ENCODE assay signal across 12 cellular contexts in genomic region chr2:231627384-231628156, GRCh38. TPM values are rescaled to one million over a fixed set of nuclear protein-coding genes. Genes with fewer than 3 reads are reported as not detected.
DNase-seq lines count a peak whose midpoint lies in the region; ATAC-seq and TF ChIP-seq lines count a peak whose summit lies in the region.
"Had no signal": no experiment of that assay in that cellular context is flagged by ENCODE, and none has a peak within 500 bp of the region (broad histone marks: within the 10 kb centered on the region; RNA-seq: fewer than 3 reads in every experiment).

No MANE protein-coding gene starts in this region.

- ATAC-seq in Right ventricle myocardium superior (ENCODE audit: poor library complexity), result peak; percentile 38
- ATAC-seq in Right ventricle myocardium inferior, result no peak
- ATAC-seq in aorta (ENCODE audit: low FRiP score), result peak; percentile 68
- ATAC-seq: left colon had no signal

- H3K27me3 ChIP-seq in dorsolateral prefrontal cortex (no peaks in the 10 kb centered on the region), aorta (ENCODE audit: control insufficient read depth in 1 of 2, insufficient read depth in 2 of 2, low read length in 1 of 2) (no peaks in the 10 kb centered on the region), A673 (replicated peaks; ENCODE audit: insufficient read depth, low read depth, low read length, poor library complexity) (no peaks in the 10 kb centered on the region)

- no peaks in the 10 kb centered on the region for H3K36me3 Mint-ChIP-seq in nephron (ENCODE audit: low read depth)

- H3K9me3 ChIP-seq in aorta (ENCODE audit: control insufficient read depth, low read length) (no peaks in the 10 kb centered on the region), A673 (ENCODE audit: low read depth, low read length, poor library complexity, severe bottlenecking) (no peaks in the 10 kb centered on the region)

- H3K4me3 ChIP-seq in dorsolateral prefrontal cortex, result no peak overlapping the region
- H3K4me3 ChIP-seq in aorta (ENCODE audit: low read length in 2 of 2), result peak overlapping the region in 1 of 2 donors; percentile 1
- H3K4me3 ChIP-seq in A673 (ENCODE audit: low read depth, low read length, poor library complexity, severe bottlenecking), result no peak overlapping the region

- H3K4me1 ChIP-seq in aorta (ENCODE audit: control insufficient read depth in 1 of 2, insufficient read depth in 2 of 2, low read length in 2 of 2), result no peaks in the 10 kb centered on the region
- no peaks in the 10 kb centered on the region for H3K4me1 ChIP-seq in A673 (ENCODE audit: insufficient read depth, low read length, poor library complexity, severe bottlenecking)

- peak overlapping the region; percentile 88 to 95 (median 92) for H3K27ac Mint-ChIP-seq in nephron

- H3K27ac ChIP-seq in dorsolateral prefrontal cortex (peak overlapping the region in 47 of 59 donors; percentile 1 to 84 (median 65)), aorta (ENCODE audit: low read depth in 1 of 2, low read length in 2 of 2) (peak overlapping the region; percentile 62 to 95), A673 (ENCODE audit: low read depth, low read length, poor library complexity, severe bottlenecking) (no peak overlapping the region)
- H3K27ac ChIP-seq: C4-2B, RWPE1 had no signal

- H3K36me3 ChIP-seq in aorta (ENCODE audit: control insufficient read depth in 1 of 2, insufficient read depth in 2 of 2, low read length in 1 of 2) (no peaks in the 10 kb centered on the region), A673 (ENCODE audit: insufficient read depth, low read length, poor library complexity, severe bottlenecking) (no peaks in the 10 kb centered on the region)

- peaks cover 20% of the 10 kb centered on the region for H3K4me1 Mint-ChIP-seq in nephron

- H3K4me3 Mint-ChIP-seq in nephron, result peak overlapping the region in 2 of 3 experiments; percentile 31 to 32

- no peaks in the 10 kb centered on the region for H3K9me3 Mint-ChIP-seq in nephron

- POLR2A ChIA-PET in A673 (lab: Charles Lee; ENCODE audit: low non-redundant PET), result no interaction called here

- WGBS in aorta, 2 donors, result 39 to 42% methylated on average over 11 of the region's 11 CpGs

- TF ChIP-seq CTCF in dorsolateral prefrontal cortex (IDR thresholded peaks at IDR 0.05 in 54 of 56, conservative IDR thresholded peaks at IDR 0.05 in 2 of 56; ENCODE audit: low read depth in 1 of 56, partially characterized antibody in 56 of 56) (no peak), nephron (IDR thresholded peaks at IDR 0.05; ENCODE audit: unreplicated experiment in 3 of 3) (no peak), A673 (conservative IDR thresholded peaks at IDR 0.05; ENCODE audit: low read depth, low read length) (no peak)

- no TSS peak for BruUV-seq in A673 (replicated peaks; lab: Mats Ljungman, UMichigan)

- intact Hi-C loops in Right ventricle myocardium superior (cut with DNase I) (no loop called here), Right ventricle myocardium inferior (cut with DNase I) (no loop called here), dorsolateral prefrontal cortex (cut with DNase I) (no loop called here), aorta (cut with DNase I) (no loop called here), A673 (cut with micrococcal nuclease; ENCODE audit: unreplicated experiment) (no loop called here)

- CTCF ChIA-PET in A673 (lab: Charles Lee), result interaction anchor here (0.5 kb wide), 1 partner anchor 20 kb away, joined by 5 read pairs; no protein-coding TSS in a partner anchor

- H3K27me3 Mint-ChIP-seq in nephron (ENCODE audit: low read depth), result no peaks in the 10 kb centered on the region

- DNase-seq in Right ventricle myocardium superior (no peak), Right ventricle myocardium inferior (ENCODE audit: missing footprints) (no peak), dorsolateral prefrontal cortex (no peak), aorta (no peak), NCI-H1105 (lab: John Stamatoyannopoulos, UW) (no peak), D341Med (ENCODE audit: low spot score) (no peak), A673 (ENCODE audit: low spot score) (no peak)
- DNase-seq: left colon had no signal

RNA-seq across cellular contexts. Expression of gene TEX44, which starts 34.9 kb away (rescaled TPM):
- total RNA-seq in Right ventricle myocardium superior, result not detected
- total RNA-seq in Right ventricle myocardium inferior, result not detected
- total RNA-seq in dorsolateral prefrontal cortex, result not detected
- not detected for total RNA-seq in aorta
- not detected for polyA plus RNA-seq in aorta
- total RNA-seq in A673 (2021), result not detected in 2 replicates
- total RNA-seq: H4, left colon had no signal
